Comparison of ENCODE assay signal across 10 cellular contexts in genomic region chr9:68366933-68367534, GRCh38. TPM values are rescaled to one million over a fixed set of nuclear protein-coding genes. Genes with fewer than 3 reads are reported as not detected.
DNase-seq lines count a peak whose midpoint lies in the region; ATAC-seq and TF ChIP-seq lines count a peak whose summit lies in the region.
"Not testable (repeated sequence)": the region's sequence is repeated elsewhere in the genome, so short reads cannot be mapped to it uniquely, and the experiment has no call there.
"Had no signal": no experiment of that assay in that cellular context is flagged by ENCODE, and none has a peak within 500 bp of the region (broad histone marks: within the 10 kb centered on the region; RNA-seq: fewer than 3 reads in every experiment).

No MANE protein-coding gene starts in this region.

- H3K4me2 ChIP-seq in BLaER1 treated with 17β-estradiol and CSF1 and Interleukin-3, amounts not matched to agents 10 nM and 100 nM, result peak overlapping the region; percentile 18 to 79 (median 45); a peak in 17 of 22 replicates

- H4K20me1 ChIP-seq in BLaER1 treated with 17β-estradiol and CSF1 and Interleukin-3, amounts not matched to agents 10 nM and 100 nM, result not testable (repeated sequence)

- TF ChIP-seq CTCF in right atrium auricular region (IDR thresholded peaks at IDR 0.05), result not testable (repeated sequence)

- DNase-seq in Jurkat, Clone E6-1 (ENCODE audit: low read depth, low spot score), result peak; percentile 41
- peak; percentile 14 for DNase-seq in activated CD4-positive, alpha-beta memory T cell treated with anti-CD3 and anti-CD28 coated beads for 36 hours
- DNase-seq in central memory CD4-positive, alpha-beta T cell, result peak; percentile 4
- not testable (repeated sequence) for DNase-seq in right atrium auricular region (ENCODE audit: low spot score); stimulated activated naive B cell treated with anti-CD40 and anti-IgM and Interleukin-4, amounts not matched to agents 10 μg/mL and 1 μg/mL and 100 μg/mL, for 72 hours
- peak in 1 of 9 donors; percentile 6 for DNase-seq in naive thymus-derived CD4-positive, alpha-beta T cell

- peak; percentile 54 for ATAC-seq in GM19397 (IDR thresholded peaks at IDR 0.05; ENCODE audit: unreplicated experiment)
- ATAC-seq in naive thymus-derived CD4-positive, alpha-beta T cell, result peak; percentile 84
- peak; percentile 60 to 61 for ATAC-seq in stimulated activated naive B cell treated with anti-CD40 and anti-IgM and Interleukin-4, amounts not matched to agents 10 μg/mL and 1 μg/mL and 100 μg/mL, for 72 hours (replicated peaks)

- not testable (repeated sequence) for H3K36me3 Mint-ChIP-seq in activated CD4-positive, alpha-beta memory T cell treated with anti-CD3 and anti-CD28 coated beads for 36 hours; naive thymus-derived CD4-positive, alpha-beta T cell; stimulated activated naive B cell treated with anti-CD40 and anti-IgM and Interleukin-4, amounts not matched to agents 10 μg/mL and 1 μg/mL and 100 μg/mL, for 72 hours

- peak overlapping the region in 3 of 11 experiments; percentile 37 to 52 (median 39); a peak in 4 of 22 replicates for H3K9ac ChIP-seq in BLaER1 treated with 17β-estradiol and CSF1 and Interleukin-3, amounts not matched to agents 10 nM and 100 nM

- H3K4me3 ChIP-seq in BLaER1 treated with 17β-estradiol and CSF1 and Interleukin-3, amounts not matched to agents 10 nM and 100 nM, result peak overlapping the region in 4 of 10 experiments; percentile 7 to 34 (median 20); a peak in 5 of 20 replicates
- H3K4me3 ChIP-seq in Jurkat, Clone E6-1 (ENCODE audit: low read length); naive thymus-derived CD4-positive, alpha-beta T cell (ENCODE audit: low read length): not testable (repeated sequence)
- peak overlapping the region in 1 of 2 donors; percentile 15 for H3K4me3 ChIP-seq in right atrium auricular region

- H3K27ac ChIP-seq in BLaER1 treated with 17β-estradiol and CSF1 and Interleukin-3, amounts not matched to agents 10 nM and 100 nM, result peak overlapping the region in 3 of 11 experiments; percentile 33 to 60 (median 49); a peak in 6 of 22 replicates
- peak overlapping the region; percentile 51 to 60 for H3K27ac ChIP-seq in right atrium auricular region
- not testable (repeated sequence) for H3K27ac ChIP-seq in naive thymus-derived CD4-positive, alpha-beta T cell (ENCODE audit: low read depth, low read length)

- not testable (repeated sequence) for H3K36me3 ChIP-seq in BLaER1 treated with 17β-estradiol and CSF1 and Interleukin-3, amounts not matched to agents 10 nM and 100 nM; right atrium auricular region; naive thymus-derived CD4-positive, alpha-beta T cell (ENCODE audit: control insufficient read depth in 2 of 3, insufficient read depth in 3 of 3, low read length in 3 of 3)

- not testable (repeated sequence) for H3K4me1 Mint-ChIP-seq in activated CD4-positive, alpha-beta memory T cell treated with anti-CD3 and anti-CD28 coated beads for 36 hours (ENCODE audit: low read depth); naive thymus-derived CD4-positive, alpha-beta T cell; stimulated activated naive B cell treated with anti-CD40 and anti-IgM and Interleukin-4, amounts not matched to agents 10 μg/mL and 1 μg/mL and 100 μg/mL, for 72 hours

- not testable (repeated sequence) for H3K4me3 Mint-ChIP-seq in activated CD4-positive, alpha-beta memory T cell treated with anti-CD3 and anti-CD28 coated beads for 36 hours; stimulated activated naive B cell treated with anti-CD40 and anti-IgM and Interleukin-4, amounts not matched to agents 10 μg/mL and 1 μg/mL and 100 μg/mL, for 72 hours
- H3K4me3 Mint-ChIP-seq in naive thymus-derived CD4-positive, alpha-beta T cell, result peak overlapping the region in 8 of 10 donors; percentile 43 to 64 (median 55)

- intact Hi-C loops in activated CD4-positive, alpha-beta memory T cell treated with anti-CD3 and anti-CD28 coated beads for 36 hours (cut with micrococcal nuclease); naive thymus-derived CD4-positive, alpha-beta T cell (cut with micrococcal nuclease): not testable (repeated sequence)

- H3K9me3 Mint-ChIP-seq in activated CD4-positive, alpha-beta memory T cell treated with anti-CD3 and anti-CD28 coated beads for 36 hours; naive thymus-derived CD4-positive, alpha-beta T cell; stimulated activated naive B cell treated with anti-CD40 and anti-IgM and Interleukin-4, amounts not matched to agents 10 μg/mL and 1 μg/mL and 100 μg/mL, for 72 hours: not testable (repeated sequence)

- CTCF ChIA-PET in activated CD4-positive, alpha-beta memory T cell treated with anti-CD3 and anti-CD28 coated beads for 36 hours (lab: Charles Lee); naive thymus-derived CD4-positive, alpha-beta T cell (lab: Charles Lee): not testable (repeated sequence)

- H3K9me3 ChIP-seq in BLaER1 treated with 17β-estradiol and CSF1 and Interleukin-3, amounts not matched to agents 10 nM and 100 nM (replicated peaks in 1 of 11); right atrium auricular region; naive thymus-derived CD4-positive, alpha-beta T cell (ENCODE audit: control insufficient read depth in 2 of 3, low read length in 3 of 3): not testable (repeated sequence)

- POLR2A ChIA-PET in activated CD4-positive, alpha-beta memory T cell treated with anti-CD3 and anti-CD28 coated beads for 36 hours (lab: Charles Lee); naive thymus-derived CD4-positive, alpha-beta T cell (lab: Charles Lee): not testable (repeated sequence)

- not testable (repeated sequence) for H3K4me1 ChIP-seq in BLaER1 treated with 17β-estradiol and CSF1 and Interleukin-3, amounts not matched to agents 10 nM and 100 nM; right atrium auricular region; naive thymus-derived CD4-positive, alpha-beta T cell (ENCODE audit: control insufficient read depth in 2 of 2, insufficient read depth in 2 of 2, low read length in 2 of 2)

- not testable (repeated sequence) for H3K27me3 ChIP-seq in BLaER1 treated with 17β-estradiol and CSF1 and Interleukin-3, amounts not matched to agents 10 nM and 100 nM; right atrium auricular region; naive thymus-derived CD4-positive, alpha-beta T cell (ENCODE audit: control insufficient read depth in 2 of 2, insufficient read depth in 2 of 2, low read length in 2 of 2)

- not testable (repeated sequence) for H3K27me3 Mint-ChIP-seq in activated CD4-positive, alpha-beta memory T cell treated with anti-CD3 and anti-CD28 coated beads for 36 hours
- peaks cover 5 to 15% (median 12%) of the 10 kb centered on the region in 5 donors for H3K27me3 Mint-ChIP-seq in naive thymus-derived CD4-positive, alpha-beta T cell
- H3K27me3 Mint-ChIP-seq in stimulated activated naive B cell treated with anti-CD40 and anti-IgM and Interleukin-4, amounts not matched to agents 10 μg/mL and 1 μg/mL and 100 μg/mL, for 72 hours, result peaks cover 10 to 12% of the 10 kb centered on the region in 2 donors

- H3K27ac Mint-ChIP-seq in activated CD4-positive, alpha-beta memory T cell treated with anti-CD3 and anti-CD28 coated beads for 36 hours; stimulated activated naive B cell treated with anti-CD40 and anti-IgM and Interleukin-4, amounts not matched to agents 10 μg/mL and 1 μg/mL and 100 μg/mL, for 72 hours: not testable (repeated sequence)
- H3K27ac Mint-ChIP-seq in naive thymus-derived CD4-positive, alpha-beta T cell, result peak overlapping the region in 1 of 9 donors; percentile 20

RNA-seq across cellular contexts. Expression of gene PGM5, which starts 10.6 kb away (rescaled TPM):
- polyA plus RNA-seq in Jurkat, Clone E6-1 (2012; ENCODE audit: insufficient read depth, insufficient read length), result not detected
- total RNA-seq in activated CD4-positive, alpha-beta memory T cell treated with anti-CD3 and anti-CD28 coated beads for 36 hours, result not detected
- total RNA-seq in right atrium auricular region, result 100 to 1,000 TPM; 274 to 281 TPM
- total RNA-seq in naive thymus-derived CD4-positive, alpha-beta T cell, result 1 to 10 TPM in 1 of 5 experiments, under 1 TPM in 1, not detected in 3; 0.19 to 1.4 TPM
- not detected for polyA plus RNA-seq in naive thymus-derived CD4-positive, alpha-beta T cell
- total RNA-seq: activated T-helper 2 cell treated with anti-CD3 and anti-CD28 coated beads, Interferon-gamma antibody, Interleukin-2, Interleukin-4, amounts not matched to agents 10 μg/mL and 5 μg/mL and 100 μg/mL, durations not matched to agents 14 hours and 24 hours and 36 hours had no signal
- polyA plus RNA-seq: IgD-negative memory B cell had no signal

Comparison
In these comparisons a context has a peak if more than half of its experiments do, and no peak if none do; other contexts are left out.
1. RNA of gene PGM5, which starts 10.6 kb away (total RNA-seq): 274 to 281 TPM in right atrium auricular region; 0.19 to 1.4 TPM in naive thymus-derived CD4-positive, alpha-beta T cell and not detected in activated CD4-positive, alpha-beta memory T cell treated with anti-CD3 and anti-CD28 coated beads for 36 hours; every median in the first group is over 100 times any median in the second.
2. Peak in every context shown above with its lines, with median percentiles within 50 percentile points of each other: ATAC-seq.